ENCODE assay signal across 8 cellular contexts in the genomic region with DNA sequence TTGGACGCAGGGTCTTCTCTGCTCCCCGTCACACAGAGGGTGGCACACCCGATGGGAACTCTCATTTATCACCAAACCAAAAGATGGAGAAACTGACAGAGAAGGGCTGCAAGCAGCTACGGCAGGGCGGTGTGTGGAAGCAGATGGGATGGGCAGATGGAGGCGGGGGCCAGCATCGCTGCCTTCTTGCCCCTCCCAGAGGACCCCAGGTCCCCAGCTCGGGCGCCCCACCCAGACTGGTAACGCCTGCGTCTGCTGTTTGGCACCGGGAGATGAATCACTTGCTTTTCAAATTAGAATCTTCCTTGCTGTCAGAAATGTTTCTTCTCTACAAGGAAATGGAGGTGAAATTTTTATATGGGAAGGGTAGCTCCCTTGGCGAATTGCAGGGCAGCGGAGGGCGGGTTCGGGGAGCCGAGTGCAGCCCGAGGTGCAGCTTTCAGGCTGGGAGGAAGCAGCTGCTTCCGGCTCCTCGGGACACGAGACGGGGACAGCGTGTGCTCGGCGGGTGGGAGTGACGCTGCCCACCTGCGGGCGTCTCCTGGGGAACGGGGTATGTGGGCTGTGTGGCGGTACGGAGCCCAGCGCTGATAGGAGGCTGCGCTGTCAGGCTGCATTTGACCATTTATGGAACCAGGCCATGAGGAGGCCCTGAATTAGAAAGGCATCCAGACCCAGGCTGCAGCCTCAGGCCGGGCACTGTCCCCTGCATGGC.
A peak's percentile ranks its signal among the peaks of the same experiment; 100 is the strongest.
DNase-seq lines count a peak whose midpoint lies in the region; ATAC-seq and TF ChIP-seq lines count a peak whose summit lies in the region.
"Not testable (repeated sequence)": the region's sequence is repeated elsewhere in the genome, so short reads cannot be mapped to it uniquely, and the experiment has no call there.

No MANE protein-coding gene starts in this region.

- WGBS in upper lobe of left lung, 2 donors: no CpG with 5 or more reads among the region's 34 CpGs

- not testable (repeated sequence) for H3K27ac ChIP-seq in CD8-positive, alpha-beta T cell (ENCODE audit: low read depth, low read length); upper lobe of left lung

- POLR2A ChIA-PET in CD8-positive, alpha-beta T cell (lab: Charles Lee); activated CD8-positive, alpha-beta T cell treated with anti-CD3 and anti-CD28 coated beads, Interleukin-2, amount 10 ng/mL, durations not matched to agents 7 days and 5 days (lab: Charles Lee): not testable (repeated sequence)

- not testable (repeated sequence) for H3K27me3 ChIP-seq in CD8-positive, alpha-beta T cell (ENCODE audit: insufficient read depth, low read length); upper lobe of left lung

- H3K27ac Mint-ChIP-seq in CD8-positive, alpha-beta T cell; activated CD8-positive, alpha-beta T cell treated with anti-CD3 and anti-CD28 coated beads, Interleukin-2, amount 10 ng/mL, durations not matched to agents 7 days and 5 days; activated naive CD8-positive, alpha-beta T cell treated with anti-CD3 and anti-CD28 coated beads, Interleukin-2, amount 50 U/mL, for 24 hours: not testable (repeated sequence)

- not testable (repeated sequence) for H3K36me3 ChIP-seq in CD8-positive, alpha-beta T cell (ENCODE audit: insufficient read depth, low read length); mucosa of descending colon (ENCODE audit: low read depth); upper lobe of left lung

- H3K4me3 ChIP-seq in CD8-positive, alpha-beta T cell (ENCODE audit: low read depth, low read length); mucosa of descending colon; upper lobe of left lung: not testable (repeated sequence)

- H3K9me3 Mint-ChIP-seq in CD8-positive, alpha-beta T cell; activated CD8-positive, alpha-beta T cell treated with anti-CD3 and anti-CD28 coated beads, Interleukin-2, amount 10 ng/mL, durations not matched to agents 7 days and 5 days (ENCODE audit: insufficient read depth); activated naive CD8-positive, alpha-beta T cell treated with anti-CD3 and anti-CD28 coated beads, Interleukin-2, amount 50 U/mL, for 24 hours: not testable (repeated sequence)

- H3K27me3 Mint-ChIP-seq in CD8-positive, alpha-beta T cell (ENCODE audit: low read depth); activated CD8-positive, alpha-beta T cell treated with anti-CD3 and anti-CD28 coated beads, Interleukin-2, amount 10 ng/mL, durations not matched to agents 7 days and 5 days (ENCODE audit: low read depth); activated naive CD8-positive, alpha-beta T cell treated with anti-CD3 and anti-CD28 coated beads, Interleukin-2, amount 50 U/mL, for 24 hours: not testable (repeated sequence)

- CTCF ChIA-PET in CD8-positive, alpha-beta T cell (lab: Charles Lee); activated CD8-positive, alpha-beta T cell treated with anti-CD3 and anti-CD28 coated beads, Interleukin-2, amount 10 ng/mL, durations not matched to agents 7 days and 5 days (lab: Charles Lee): not testable (repeated sequence)

- TF ChIP-seq POLR2A in upper lobe of left lung (IDR thresholded peaks at IDR 0.05): not testable (repeated sequence)

- DNase-seq in CD8-positive, alpha-beta T cell; activated CD8-positive, alpha-beta T cell treated with anti-CD3 and anti-CD28 coated beads, Interleukin-2, amount 10 ng/mL, durations not matched to agents 7 days and 5 days; activated naive CD8-positive, alpha-beta T cell treated with anti-CD3 and anti-CD28 coated beads, Interleukin-2, amount 50 U/mL, for 24 hours; Right ventricle myocardium inferior (ENCODE audit: missing footprints); left colon; mucosa of descending colon; sciatic nerve (ENCODE audit: low spot score); upper lobe of left lung: not testable (repeated sequence)

- H3K4me1 ChIP-seq in CD8-positive, alpha-beta T cell (ENCODE audit: insufficient read depth, low read length); mucosa of descending colon (ENCODE audit: low read depth); upper lobe of left lung: not testable (repeated sequence)

- intact Hi-C loops in CD8-positive, alpha-beta T cell (cut with DNase I, micrococcal nuclease); Right ventricle myocardium inferior (cut with DNase I); left colon (cut with DNase I, micrococcal nuclease); mucosa of descending colon (cut with DNase I, micrococcal nuclease); sciatic nerve (cut with DNase I): not testable (repeated sequence)

- not testable (repeated sequence) for H3K4me3 Mint-ChIP-seq in CD8-positive, alpha-beta T cell; activated CD8-positive, alpha-beta T cell treated with anti-CD3 and anti-CD28 coated beads, Interleukin-2, amount 10 ng/mL, durations not matched to agents 7 days and 5 days; activated naive CD8-positive, alpha-beta T cell treated with anti-CD3 and anti-CD28 coated beads, Interleukin-2, amount 50 U/mL, for 24 hours

- not testable (repeated sequence) for TF ChIP-seq CTCF in CD8-positive, alpha-beta T cell (IDR thresholded peaks at IDR 0.05); mucosa of descending colon (IDR thresholded peaks at IDR 0.05); upper lobe of left lung (IDR thresholded peaks at IDR 0.05)

- H3K36me3 Mint-ChIP-seq in CD8-positive, alpha-beta T cell; activated CD8-positive, alpha-beta T cell treated with anti-CD3 and anti-CD28 coated beads, Interleukin-2, amount 10 ng/mL, durations not matched to agents 7 days and 5 days (ENCODE audit: low read depth); activated naive CD8-positive, alpha-beta T cell treated with anti-CD3 and anti-CD28 coated beads, Interleukin-2, amount 50 U/mL, for 24 hours (ENCODE audit: low read depth): not testable (repeated sequence)

- H3K9me3 ChIP-seq in CD8-positive, alpha-beta T cell (ENCODE audit: low read length); mucosa of descending colon; upper lobe of left lung: not testable (repeated sequence)

- H3K4me1 Mint-ChIP-seq in CD8-positive, alpha-beta T cell (ENCODE audit: low read depth); activated CD8-positive, alpha-beta T cell treated with anti-CD3 and anti-CD28 coated beads, Interleukin-2, amount 10 ng/mL, durations not matched to agents 7 days and 5 days (ENCODE audit: low read depth); activated naive CD8-positive, alpha-beta T cell treated with anti-CD3 and anti-CD28 coated beads, Interleukin-2, amount 50 U/mL, for 24 hours: not testable (repeated sequence)

- peak; percentile 57 for ATAC-seq in CD8-positive, alpha-beta T cell
- ATAC-seq in activated CD8-positive, alpha-beta T cell treated with anti-CD3 and anti-CD28 coated beads, Interleukin-2, amount 10 ng/mL, durations not matched to agents 7 days and 5 days: peak; percentile 62
- peak; percentile 60 for ATAC-seq in activated naive CD8-positive, alpha-beta T cell treated with anti-CD3 and anti-CD28 coated beads, Interleukin-2, amount 50 U/mL, for 24 hours
- ATAC-seq in Right ventricle myocardium inferior (peak; percentile 64), left colon (peak; percentile 73), mucosa of descending colon (peak; percentile 80), sciatic nerve (peak; percentile 83), upper lobe of left lung (ENCODE audit: low FRiP score in 2 of 2) (peak; percentile 54 to 71)

- TF ChIP-seq EP300 in upper lobe of left lung (IDR thresholded peaks at IDR 0.05): not testable (repeated sequence)
